In the genomic region with DNA sequence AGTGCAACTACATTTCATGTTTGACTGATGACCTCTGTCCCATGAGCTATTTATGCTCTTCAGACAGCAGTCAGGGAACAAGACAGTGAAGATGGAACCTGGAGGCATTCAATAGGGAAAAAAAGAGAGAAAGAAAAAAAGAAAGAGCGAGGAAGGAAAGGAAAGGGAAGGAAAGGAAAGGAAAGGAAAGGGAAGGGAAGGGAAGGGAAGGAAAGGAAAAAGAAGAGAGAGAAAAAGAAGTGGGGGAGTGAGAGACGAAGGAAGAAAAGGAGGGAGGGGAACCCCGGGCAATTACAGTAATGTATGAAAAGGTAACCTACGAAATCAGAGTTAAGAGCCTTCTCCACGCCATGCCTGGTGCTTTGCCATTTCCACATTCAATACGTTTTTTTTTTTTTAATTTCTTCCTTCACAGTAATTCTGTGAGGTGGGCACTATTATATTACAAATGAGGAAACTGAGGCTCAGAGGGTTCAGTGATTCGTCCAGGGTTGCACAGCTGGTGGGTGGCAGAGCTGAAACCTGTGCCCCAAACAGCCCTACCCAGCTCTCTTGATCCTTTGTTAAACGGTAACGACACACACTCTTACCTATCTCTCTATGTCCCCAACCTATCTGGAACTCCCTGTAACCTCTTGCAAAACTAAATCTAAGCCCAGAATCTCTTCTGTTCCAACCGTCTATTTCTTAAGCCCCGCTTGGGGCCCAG, we compare ENCODE assay signal across 8 cellular contexts. TPM values are rescaled to one million over a fixed set of nuclear protein-coding genes. Genes with fewer than 3 reads are reported as not detected.
DNase-seq lines count a peak whose midpoint lies in the region; ATAC-seq and TF ChIP-seq lines count a peak whose summit lies in the region.

No MANE protein-coding gene starts in this region.

- peak; percentile 12 for TF ChIP-seq POLR2A in right lobe of liver (IDR thresholded peaks at IDR 0.05)

- H3K27ac ChIP-seq in adipose tissue (ENCODE audit: low read depth, low read length) (peak overlapping the region; percentile 17), right lobe of liver (peak overlapping the region; percentile 21 to 70 (median 51)), thymus (ENCODE audit: low read depth) (peak overlapping the region; percentile 88)

- H3K9me3 Mint-ChIP-seq in activated CD4-positive, alpha-beta T cell treated with anti-CD3 and anti-CD28 coated beads for 36 hours (ENCODE audit: low read depth), result no peaks in the 10 kb centered on the region

- H3K9me3 ChIP-seq in right lobe of liver (no peaks in the 10 kb centered on the region), thymus (ENCODE audit: control insufficient read depth) (no peaks in the 10 kb centered on the region)

- peaks cover 90% of the 10 kb centered on the region for H3K4me1 Mint-ChIP-seq in activated CD4-positive, alpha-beta T cell treated with anti-CD3 and anti-CD28 coated beads for 36 hours

- DNase-seq in activated CD4-positive, alpha-beta T cell treated with anti-CD3 and anti-CD28 coated beads for 36 hours, result no peak
- no peak for DNase-seq in activated CD4-positive, alpha-beta T cell treated with anti-CD3 and anti-CD28 coated beads, Interleukin-2, amount 50 U/mL, for 48 hours
- DNase-seq in right lobe of liver, result no peak
- DNase-seq in inferior parietal cortex (ENCODE audit: extremely low spot score), result no peak
- DNase-seq in NCI-H526 treated with DMSO at 0.1 percent for 48 hours (lab: John Stamatoyannopoulos, UW), result no peak

- peaks cover 0 to 5% (median 0%) of the 10 kb centered on the region in 4 donors for H3K4me1 ChIP-seq in right lobe of liver
- H3K4me1 ChIP-seq in thymus (ENCODE audit: control insufficient read depth, insufficient read depth, low read length), result peaks cover 62% of the 10 kb centered on the region

- H3K36me3 Mint-ChIP-seq in activated CD4-positive, alpha-beta T cell treated with anti-CD3 and anti-CD28 coated beads for 36 hours (ENCODE audit: low read depth), result no peaks in the 10 kb centered on the region

- H3K27ac Mint-ChIP-seq in activated CD4-positive, alpha-beta T cell treated with anti-CD3 and anti-CD28 coated beads for 36 hours, result peak overlapping the region; percentile 86

- no peak for ATAC-seq in activated CD4-positive, alpha-beta T cell treated with anti-CD3 and anti-CD28 coated beads for 36 hours
- no peak for ATAC-seq in right lobe of liver
- ATAC-seq in GM21723 (IDR thresholded peaks at IDR 0.05; ENCODE audit: unreplicated experiment), result no peak

- H3K27me3 ChIP-seq in right lobe of liver, result no peaks in the 10 kb centered on the region
- no peaks in the 10 kb centered on the region for H3K27me3 ChIP-seq in thymus (ENCODE audit: control insufficient read depth, insufficient read depth)

- POLR2A ChIA-PET in activated CD4-positive, alpha-beta T cell treated with anti-CD3 and anti-CD28 coated beads for 36 hours (lab: Charles Lee), result interaction anchor here (0.6 to 0.9 kb wide), 2 partner anchors 20 to 23 kb away, joined by 5 to 6 read pairs; no protein-coding TSS in a partner anchor

- intact Hi-C loops in activated CD4-positive, alpha-beta T cell treated with anti-CD3 and anti-CD28 coated beads for 36 hours (cut with DNase I, micrococcal nuclease), result no loop called here
- intact Hi-C loops in right lobe of liver (cut with DNase I), result no loop called here

- 33 to 49% (median 35%) methylated on average over 10 to 11 of the region's 11 CpGs for WGBS in adipose tissue, 3 donors
- WGBS in right lobe of liver (ENCODE audit: insufficient coverage, low coverage, low lambda C conversion rate, missing lambda C conversion rate), result 31% methylated on average over 11 of the region's 11 CpGs
- WGBS in thymus, result 44% methylated on average over 11 of the region's 11 CpGs

- TF ChIP-seq CTCF in right lobe of liver (IDR thresholded peaks at IDR 0.05), result no peak

- H3K4me3 ChIP-seq in right lobe of liver (peak overlapping the region; percentile 32 to 52 (median 47)), thymus (ENCODE audit: low read length) (peak overlapping the region; percentile 55)

- H3K36me3 ChIP-seq in right lobe of liver, result no peaks in the 10 kb centered on the region
- no peaks in the 10 kb centered on the region for H3K36me3 ChIP-seq in thymus (ENCODE audit: control insufficient read depth, insufficient read depth)

- H3K4me3 Mint-ChIP-seq in activated CD4-positive, alpha-beta T cell treated with anti-CD3 and anti-CD28 coated beads for 36 hours, result peak overlapping the region; percentile 67

- H3K27me3 Mint-ChIP-seq in activated CD4-positive, alpha-beta T cell treated with anti-CD3 and anti-CD28 coated beads for 36 hours, result no peaks in the 10 kb centered on the region

- CTCF ChIA-PET in activated CD4-positive, alpha-beta T cell treated with anti-CD3 and anti-CD28 coated beads for 36 hours (lab: Charles Lee), result interaction anchor here (0.9 to 1.3 kb wide), 8 partner anchors 16 to 376 kb away, joined by 3 to 5 read pairs (median 3); no protein-coding TSS in a partner anchor

RNA-seq across cellular contexts. Expression of a gene that starts 39.3 kb away (rescaled TPM):
- total RNA-seq in activated CD4-positive, alpha-beta T cell treated with anti-CD3 and anti-CD28 coated beads for 36 hours, result 100 to 1,000 TPM; 410 to 449 TPM
- 10 to 100 TPM; 13.7 to 89.4 (median 51.5) TPM for polyA plus RNA-seq in adipose tissue
- 10 to 100 TPM; 14.2 to 37.2 (median 23.3) TPM for total RNA-seq in right lobe of liver
- 223 TPM for polyA plus RNA-seq in thymus

Comparison
In these comparisons a context has a peak if more than half of its experiments do, and no peak if none do; other contexts are left out.
1. H3K27ac ChIP-seq: peak in every context shown above with its lines; median percentile 88 in thymus; 51 in right lobe of liver; 17 in adipose tissue.
2. RNA of a gene that starts 39.3 kb away (total RNA-seq): 410 to 449 TPM in activated CD4-positive, alpha-beta T cell treated with anti-CD3 and anti-CD28 coated beads for 36 hours; 14.2 to 37.2 TPM in right lobe of liver; every median in the first group is over 10 times any median in the second.